Comparison of ENCODE assay signal across 12 cellular contexts in genomic region chrX:18422325-18422724, GRCh38. TPM values are rescaled to one million over a fixed set of nuclear protein-coding genes. Genes with fewer than 3 reads are reported as not detected.
DNase-seq lines count a peak whose midpoint lies in the region; ATAC-seq and TF ChIP-seq lines count a peak whose summit lies in the region.
"Had no signal": no experiment of that assay in that cellular context is flagged by ENCODE, and none has a peak within 500 bp of the region (broad histone marks: within the 10 kb centered on the region; RNA-seq: fewer than 3 reads in every experiment).

No MANE protein-coding gene starts in this region.

- peak overlapping the region; percentile 86 for H3K4me2 ChIP-seq in IMR-90 (ENCODE audit: low read depth, low read length)

- H4K91ac ChIP-seq in IMR-90 (ENCODE audit: insufficient read depth, low read depth, low read length): peak overlapping the region; percentile 45; the same call in 1 of the 2 replicates

- no TSS peak for BruUV-seq in IMR-90 (replicated peaks; lab: Mats Ljungman, UMichigan)

- peak overlapping the region; percentile 82; the same call in 1 of the 2 replicates for H3K4ac ChIP-seq in IMR-90 (ENCODE audit: low read depth, low read length)

- H3K14ac ChIP-seq in IMR-90 (replicated peaks; ENCODE audit: low read depth, low read length): peak overlapping the region; percentile 89

- POLR2A ChIA-PET in BJ (lab: Charles Lee) (no interaction called here), IMR-90 (lab: Charles Lee; ENCODE audit: unreplicated experiment) (no interaction called here)

- peak; percentile 26 for ATAC-seq in IMR-90 (ENCODE audit: low read depth)
- ATAC-seq: WTC11 had no signal

- TF ChIP-seq CTCF in BJ (IDR thresholded peaks at IDR 0.05; ENCODE audit: insufficient read depth, low read depth, low read length) (no peak), IMR-90 (conservative IDR thresholded peaks at IDR 0.05; ENCODE audit: low read depth, low read length) (no peak), cardiac fibroblast (IDR thresholded peaks at IDR 0.05; ENCODE audit: low read depth, low read length) (peak; percentile 15)

- in situ Hi-C loops in IMR-90 (cut with MboI; ENCODE audit: low sequenced_read_pairs): loop anchor here (10.0 kb wide), 1 partner anchor 262 kb away; no protein-coding TSS in a partner anchor

- H3K27me3 ChIP-seq in BJ (ENCODE audit: control insufficient read depth, insufficient read depth, low read length) (no peaks in the 10 kb centered on the region), IMR-90 (ENCODE audit: control insufficient read depth, insufficient read depth, low read length) (no peaks in the 10 kb centered on the region)

- DNase-seq in BJ (ENCODE audit: low read depth): peak; percentile 57
- peak; percentile 94 for DNase-seq in IMR-90
- peak; percentile 60 to 90 for DNase-seq in cardiac fibroblast (ENCODE audit: low read depth in 2 of 2)
- DNase-seq in myocyte (ENCODE audit: low read depth): peak; percentile 36
- no peak for DNase-seq in 8988T
- no peak for DNase-seq in NCI-H524 (lab: John Stamatoyannopoulos, UW)
- DNase-seq in NCI-H82 treated with DMSO at 0.1 percent for 48 hours (lab: John Stamatoyannopoulos, UW; ENCODE audit: unreplicated experiment): no peak
- DNase-seq in midbrain (lab: John Stamatoyannopoulos, UW): no peak
- DNase-seq: COR-L47, NCI-H187, NCI-H774 had no signal

- H4K8ac ChIP-seq in IMR-90 (ENCODE audit: low read depth in 2 of 2, low read length in 2 of 2): peak overlapping the region in 1 of 2 experiments; percentile 62; a peak in 1 of 4 replicates

- no peak overlapping the region for H2AK9ac ChIP-seq in IMR-90 (replicated peaks; ENCODE audit: low read depth, low read length, poor library complexity)

- peak overlapping the region; percentile 94 for H4K5ac ChIP-seq in IMR-90 (ENCODE audit: low read depth, low read length)

- H3K79me1 ChIP-seq in IMR-90 (ENCODE audit: low read depth in 1 of 2, low read length in 2 of 2): peaks cover 0 to 4% of the 10 kb centered on the region in 2 experiments; a peak in 1 of 4 replicates

- dilution Hi-C loops in IMR-90 (cut with HindIII; ENCODE audit: low sequenced_read_pairs, unreplicated experiment): no loop called here

- H3K23ac ChIP-seq in IMR-90 (ENCODE audit: low read depth, low read length): 0 out of 2 replicates have a peak overlapping the region, but pooled peaks have one; percentile 79

- H2BK15ac ChIP-seq in IMR-90 (ENCODE audit: low read depth, low read length): no peak overlapping the region

- H4K20me1 ChIP-seq in IMR-90 (ENCODE audit: insufficient read depth, low read length): no peaks in the 10 kb centered on the region

- CTCF ChIA-PET in BJ (lab: Yijun Ruan, JAX): no interaction called here
- CTCF ChIA-PET in IMR-90 (lab: Yijun Ruan, JAX): interaction anchor here (0.6 kb wide), 1 partner anchor 42 kb away, joined by 3 read pairs; no protein-coding TSS in a partner anchor

- no peaks in the 10 kb centered on the region for H3K36me3 ChIP-seq in BJ (ENCODE audit: control insufficient read depth, insufficient read depth, low read length)
- H3K36me3 ChIP-seq in IMR-90 (ENCODE audit: control insufficient read depth, insufficient read depth, low read length): no peaks in the 10 kb centered on the region

- peak overlapping the region; percentile 58; the same call in 1 of the 2 replicates for H3K9ac ChIP-seq in IMR-90 (ENCODE audit: low read depth, low read length)

- H3K18ac ChIP-seq in IMR-90 (ENCODE audit: low read depth, low read length): peak overlapping the region; percentile 99

- intact Hi-C loops in IMR-90 (cut with micrococcal nuclease): loop anchor here (1.0 to 10.0 kb wide), 2 partner anchors 152 to 195 kb away; no protein-coding TSS in a partner anchor

- peak overlapping the region; percentile 95 for H2BK20ac ChIP-seq in IMR-90 (ENCODE audit: low read depth, low read length)

- H3K27ac ChIP-seq in IMR-90 (ENCODE audit: insufficient read depth, low read length): peak overlapping the region; percentile 99

- H3K4me1 ChIP-seq in IMR-90 (ENCODE audit: control insufficient read depth, insufficient read depth, low read length): peaks cover 3% of the 10 kb centered on the region; the same call in 1 of the 2 replicates

- peak overlapping the region; percentile 79; the same call in 1 of the 2 replicates for H3K56ac ChIP-seq in IMR-90 (ENCODE audit: extremely low read depth, insufficient read depth, low read length)

- WGBS in IMR-90 (ENCODE audit: extremely low coverage in 2 of 2, insufficient read length in 1 of 2), 2 experiments: no CpG with 5 or more reads among the region's 5 CpGs

- H3K4me3 ChIP-seq in BJ (ENCODE audit: low read depth, low read length): no peak overlapping the region
- no peak overlapping the region for H3K4me3 ChIP-seq in IMR-90 (ENCODE audit: insufficient read depth, low read depth, low read length)
- no peak overlapping the region for H3K4me3 ChIP-seq in cardiac fibroblast (replicated peaks in 1 of 2; ENCODE audit: low read depth in 2 of 2, low read length in 2 of 2)

- no peak overlapping the region; the same call in 1 of the 2 replicates for H2AK5ac ChIP-seq in IMR-90 (ENCODE audit: low read depth, low read length)

- peak overlapping the region; percentile 96 for H2BK120ac ChIP-seq in IMR-90 (ENCODE audit: low read depth, low read length)

- no peak for TF ChIP-seq RAD21 in IMR-90 (IDR thresholded peaks at IDR 0.05; ENCODE audit: low read length)

- peak overlapping the region; percentile 9 for H2AFZ ChIP-seq in IMR-90 (replicated peaks; ENCODE audit: low read length, poor library complexity)

- H3K9me3 ChIP-seq in IMR-90 (ENCODE audit: control insufficient read depth, insufficient read depth, low read length): no peaks in the 10 kb centered on the region

- no peak for TF ChIP-seq POLR2A in IMR-90 (IDR thresholded peaks at IDR 0.05; ENCODE audit: low read depth, low read length)

- no peaks in the 10 kb centered on the region for H3K9me1 ChIP-seq in IMR-90 (ENCODE audit: insufficient read depth, low read length)

- H2BK5ac ChIP-seq in IMR-90 (ENCODE audit: low read depth, low read length, poor library complexity, severe bottlenecking): peak overlapping the region; percentile 93

TF ChIP-seq in IMR-90, 13 proteins besides CTCF, POLR2A, EP300 and RAD21:
- TF ChIP-seq FOS (IDR thresholded peaks at IDR 0.05; ENCODE audit: low read depth, low read length) (peak; percentile 65), NFE2L2 (IDR thresholded peaks at IDR 0.05; ENCODE audit: low read depth, low read length) (no peak)

RNA-seq across cellular contexts. Expression of gene CDKL5, which starts 3.1 kb away (rescaled TPM):
- polyA plus RNA-seq in BJ (2011; rRNA removed) (5.1 and 6.1 TPM in 2 replicates), IMR-90 (2012; rRNA removed) (2.7 and 3.5 TPM in 2 replicates)
- polyA minus RNA-seq in BJ (2011; rRNA and poly(A)+ RNA removed): 5.9 and 7.8 TPM in 2 replicates
- total RNA-seq in IMR-90 (2012; rRNA removed) (8.1 and 9.7 TPM in 2 replicates), myocyte (4.9 and 5.0 TPM in 2 replicates)
- polyA plus RNA-seq in IMR-90 (2012; cell fraction: cytosol; rRNA removed): 0.69 and 0.71 TPM in 2 replicates
- polyA plus RNA-seq in IMR-90 (2012; cell fraction: nucleus; rRNA removed; ENCODE audit: low replicate concordance): 1.4 and 7.4 TPM in 2 replicates
- polyA plus RNA-seq in myocyte (2012): 1.3 TPM

Comparison
In these comparisons a context has a peak if more than half of its experiments do, and no peak if none do; other contexts are left out.
1. DNase-seq: peak in BJ (single experiment), IMR-90 (single experiment), cardiac fibroblast (2 of 2) and myocyte (single experiment); none in 8988T (single experiment), NCI-H524 (0 of 2), NCI-H82 treated with DMSO at 0.1 percent for 48 hours (single experiment) and midbrain (single experiment).